Comparison of ENCODE assay signal across 9 cellular contexts in the genomic region with DNA sequence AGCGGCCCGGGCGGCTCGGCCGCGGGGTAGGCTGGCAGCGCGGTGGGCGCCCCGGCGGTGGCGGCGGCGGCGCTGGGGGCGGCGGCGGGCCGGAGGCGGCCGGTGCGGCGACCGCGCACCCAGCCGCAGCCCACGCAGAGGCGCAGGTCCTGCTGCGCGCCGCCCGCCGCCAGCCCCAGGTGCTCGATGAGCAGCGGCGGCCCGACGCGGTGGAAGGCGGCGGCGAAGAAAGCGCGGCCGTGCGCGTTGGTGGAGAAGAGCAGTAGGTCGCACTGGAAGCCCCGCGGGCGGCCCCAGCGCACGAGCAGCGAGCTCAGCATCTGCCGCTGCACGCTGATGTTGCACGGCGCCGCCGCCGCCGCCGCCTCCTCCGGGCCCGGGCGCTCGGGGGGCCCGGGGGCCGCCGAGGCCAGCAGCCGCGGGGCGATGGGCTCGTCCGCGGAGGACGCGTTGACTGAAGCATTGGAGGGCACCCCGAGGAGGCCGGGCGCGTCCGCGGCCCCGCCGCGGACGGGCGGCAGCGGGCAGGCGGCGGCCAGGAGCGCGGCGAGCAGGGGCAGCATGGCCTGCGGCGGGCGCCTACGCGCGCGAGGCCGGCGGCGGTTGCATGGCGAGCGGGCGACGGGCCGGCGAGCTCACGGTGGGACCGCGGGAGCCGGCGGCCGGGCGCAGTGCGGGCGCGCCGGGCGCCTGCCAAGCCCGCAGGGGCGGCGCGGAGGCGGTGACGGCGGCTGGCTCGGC. TPM values are rescaled to one million over a fixed set of nuclear protein-coding genes. Genes with fewer than 3 reads are reported as not detected.
DNase-seq lines count a peak whose midpoint lies in the region; ATAC-seq and TF ChIP-seq lines count a peak whose summit lies in the region.
"Had no signal": no experiment of that assay in that cellular context is flagged by ENCODE, and none has a peak within 500 bp of the region (broad histone marks: within the 10 kb centered on the region; RNA-seq: fewer than 3 reads in every experiment).

No MANE protein-coding gene starts in this region.

- peak overlapping the region; percentile 88 for H2AFZ ChIP-seq in neural progenitor cell (replicated peaks)

- no peaks in the 10 kb centered on the region for H3K9me3 ChIP-seq in CD4-positive, CD25-positive, alpha-beta regulatory T cell (ENCODE audit: control insufficient read depth in 2 of 2, low read length in 2 of 2)
- H3K9me3 ChIP-seq in HUES64 (ENCODE audit: insufficient read depth, low read depth, low read length), result no peaks in the 10 kb centered on the region
- no peaks in the 10 kb centered on the region for H3K9me3 ChIP-seq in esophagus squamous epithelium
- no peaks in the 10 kb centered on the region for H3K9me3 ChIP-seq in neural progenitor cell (ENCODE audit: low read depth)

- H3K27me3 Mint-ChIP-seq in CD4-positive, CD25-positive, alpha-beta regulatory T cell, result peaks cover 73% of the 10 kb centered on the region
- peaks cover 16% of the 10 kb centered on the region for H3K27me3 Mint-ChIP-seq in neural progenitor cell (ENCODE audit: insufficient read depth, low read depth)

- no peak for TF ChIP-seq POLR2A in esophagus squamous epithelium (IDR thresholded peaks at IDR 0.05)

- peaks cover 0 to 2% (median 0%) of the 10 kb centered on the region in 7 donors for H3K9me3 Mint-ChIP-seq in CD4-positive, CD25-positive, alpha-beta regulatory T cell
- no peaks in the 10 kb centered on the region for H3K9me3 Mint-ChIP-seq in neural progenitor cell

- peaks cover 13% of the 10 kb centered on the region for H3K4me1 ChIP-seq in CD4-positive, CD25-positive, alpha-beta regulatory T cell (ENCODE audit: control insufficient read depth, insufficient read depth, low read length, poor library complexity, severe bottlenecking)
- peaks cover 16% of the 10 kb centered on the region for H3K4me1 ChIP-seq in HUES64 (ENCODE audit: insufficient read depth, low read length)
- H3K4me1 ChIP-seq in esophagus squamous epithelium, result peaks cover 6 to 38% (median 9%) of the 10 kb centered on the region in 3 donors
- H3K4me1 ChIP-seq in neural progenitor cell, result peaks cover 27% of the 10 kb centered on the region

- peaks cover 21% of the 10 kb centered on the region for H3F3A ChIP-seq in neural progenitor cell (ENCODE audit: low read depth)

- peaks cover 53% of the 10 kb centered on the region for H3K27me3 ChIP-seq in CD4-positive, CD25-positive, alpha-beta regulatory T cell (ENCODE audit: control insufficient read depth, insufficient read depth, low read length)
- H3K27me3 ChIP-seq in HUES64 (ENCODE audit: insufficient read depth, low read length) (peaks cover 16% of the 10 kb centered on the region), esophagus squamous epithelium (peaks cover 0 to 81% (median 6%) of the 10 kb centered on the region in 4 donors), neural progenitor cell (peaks cover 19% of the 10 kb centered on the region)

- H3K36me3 ChIP-seq in CD4-positive, CD25-positive, alpha-beta regulatory T cell (ENCODE audit: control insufficient read depth, insufficient read depth, low read length), result no peaks in the 10 kb centered on the region
- no peaks in the 10 kb centered on the region for H3K36me3 ChIP-seq in HUES64 (ENCODE audit: insufficient read depth, low read length)
- H3K36me3 ChIP-seq in esophagus squamous epithelium, result no peaks in the 10 kb centered on the region
- H3K36me3 ChIP-seq in neural progenitor cell, result no peaks in the 10 kb centered on the region

- no peaks in the 10 kb centered on the region for H3K36me3 Mint-ChIP-seq in CD4-positive, CD25-positive, alpha-beta regulatory T cell
- no peaks in the 10 kb centered on the region for H3K36me3 Mint-ChIP-seq in neural progenitor cell

- peak; percentile 30 to 44 for ATAC-seq in CD4-positive, CD25-positive, alpha-beta regulatory T cell (ENCODE audit: low read depth in 2 of 2)
- peak; percentile 43 for ATAC-seq in GM19455 (IDR thresholded peaks at IDR 0.05; ENCODE audit: unreplicated experiment)
- ATAC-seq in HG03135 (IDR thresholded peaks at IDR 0.05; ENCODE audit: unreplicated experiment), result no peak

- peak overlapping the region; percentile 97 for H3K4me2 ChIP-seq in neural progenitor cell

- WGBS in HUES64, result under 1% methylated on average over 131 of the region's 131 CpGs
- WGBS in esophagus squamous epithelium, 2 donors, result no CpG with 5 or more reads among the region's 131 CpGs

- H3K4me3 ChIP-seq in CD4-positive, CD25-positive, alpha-beta regulatory T cell (ENCODE audit: low read depth, low read length), result no peak overlapping the region
- H3K4me3 ChIP-seq in HUES64 (ENCODE audit: low read length), result peak overlapping the region; percentile 88
- peak overlapping the region; percentile 37 to 82 (median 56) for H3K4me3 ChIP-seq in esophagus squamous epithelium
- peak overlapping the region; percentile 82 for H3K4me3 ChIP-seq in neural progenitor cell

- intact Hi-C loops in esophagus squamous epithelium (cut with DNase I), result loop anchor here (10.0 kb wide), 1 partner anchor 269 kb away; no protein-coding TSS in a partner anchor

- peak in 2 of 3 donors; percentile 11 to 51 for DNase-seq in CD4-positive, CD25-positive, alpha-beta regulatory T cell
- peak; percentile 69 for DNase-seq in activated CD8-positive, alpha-beta memory T cell treated with anti-CD3 and anti-CD28 coated beads for 24 hours
- DNase-seq in esophagus squamous epithelium (lab: John Stamatoyannopoulos, UW) (no peak), neural progenitor cell (ENCODE audit: low spot score) (peak; percentile 74), NCI-H1436 (lab: John Stamatoyannopoulos, UW) (no peak)

- peaks cover 0 to 12% (median 9%) of the 10 kb centered on the region in 4 donors for H3K4me1 Mint-ChIP-seq in CD4-positive, CD25-positive, alpha-beta regulatory T cell
- peaks cover 36% of the 10 kb centered on the region for H3K4me1 Mint-ChIP-seq in neural progenitor cell

- H4K20me1 ChIP-seq in neural progenitor cell (ENCODE audit: low read depth), result no peaks in the 10 kb centered on the region

- TF ChIP-seq CTCF in esophagus squamous epithelium (IDR thresholded peaks at IDR 0.05), result no peak
- TF ChIP-seq CTCF in neural progenitor cell (IDR thresholded peaks at IDR 0.05), result no peak

- H3K27ac Mint-ChIP-seq in CD4-positive, CD25-positive, alpha-beta regulatory T cell, result no peak overlapping the region
- no peak overlapping the region for H3K27ac Mint-ChIP-seq in neural progenitor cell

- H3K9ac ChIP-seq in HUES64 (ENCODE audit: low read depth, low read length) (peak overlapping the region; percentile 79), neural progenitor cell (no peak overlapping the region)
- H3K9ac ChIP-seq: KMS-11 had no signal

- peaks cover 6% of the 10 kb centered on the region for H3K79me2 ChIP-seq in neural progenitor cell (ENCODE audit: low read depth)

- H3K4me3 Mint-ChIP-seq in CD4-positive, CD25-positive, alpha-beta regulatory T cell, result no peak overlapping the region
- peak overlapping the region; percentile 97 for H3K4me3 Mint-ChIP-seq in neural progenitor cell

- no peak overlapping the region for H3K27ac ChIP-seq in CD4-positive, CD25-positive, alpha-beta regulatory T cell (ENCODE audit: insufficient read depth, low read length, poor library complexity, severe bottlenecking)
- no peak overlapping the region for H3K27ac ChIP-seq in HUES64 (ENCODE audit: low read depth, low read length)
- peak overlapping the region in 3 of 4 donors; percentile 44 to 84 (median 83) for H3K27ac ChIP-seq in esophagus squamous epithelium
- H3K27ac ChIP-seq in neural progenitor cell, result no peak overlapping the region
- H3K27ac ChIP-seq: KMS-11 had no signal

RNA-seq across cellular contexts. Expression of gene TMEM158, which starts 0.5 kb away (rescaled TPM):
- 0.57 TPM for total RNA-seq in CD4-positive, CD25-positive, alpha-beta regulatory T cell
- not detected for polyA plus RNA-seq in CD4-positive, CD25-positive, alpha-beta regulatory T cell
- 10.8 TPM for polyA plus RNA-seq in HUES64 (2013, experiment 1 of 2)
- 13.3 TPM for polyA plus RNA-seq in HUES64 (2013, experiment 2 of 2)
- total RNA-seq in esophagus squamous epithelium (10 to 100 TPM in 1 of 4 donors, 1 to 10 TPM in 3; 1.8 to 14.7 (median 4.4) TPM), neural progenitor cell (ENCODE audit: low replicate concordance) (2.7 and 5.5 TPM in 2 replicates)

Comparison
In these comparisons a context has a peak if more than half of its experiments do, and no peak if none do; other contexts are left out.
1. DNase-seq: peak in CD4-positive, CD25-positive, alpha-beta regulatory T cell (2 of 3), activated CD8-positive, alpha-beta memory T cell treated with anti-CD3 and anti-CD28 coated beads for 24 hours (single experiment) and neural progenitor cell (single experiment); none in esophagus squamous epithelium (single experiment) and NCI-H1436 (single experiment).
2. H3K27ac ChIP-seq: peak in esophagus squamous epithelium (3 of 4); none in CD4-positive, CD25-positive, alpha-beta regulatory T cell (single experiment), HUES64 (single experiment) and neural progenitor cell (single experiment).